9 cellular contexts compared by ENCODE assay signal in genomic region chr7:157502701-157503111, GRCh38.
DNase-seq lines count a peak whose midpoint lies in the region; ATAC-seq and TF ChIP-seq lines count a peak whose summit lies in the region.
"Had no signal": no experiment of that assay in that cellular context is flagged by ENCODE, and none has a peak within 500 bp of the region (broad histone marks: within the 10 kb centered on the region; RNA-seq: fewer than 3 reads in every experiment).

No MANE protein-coding gene starts in this region.

- H3K36me3 ChIP-seq in endodermal cell (ENCODE audit: control insufficient read depth, insufficient read depth, low read length), result no peaks in the 10 kb centered on the region
- no peaks in the 10 kb centered on the region for H3K36me3 ChIP-seq in colonic mucosa

- 68 to 72% methylated on average over 11 to 12 of the region's 12 CpGs for whole genome bisulfite sequencing in endodermal cell (ENCODE audit: insufficient coverage in 1 of 2, insufficient read length in 1 of 2), 2 experiments

- peaks cover 14% of the 10 kb centered on the region for H3K9me3 Mint-ChIP-seq in endodermal cell

- peak; percentile 40 to 43 for DNase-seq in activated CD4-positive, alpha-beta T cell treated with anti-CD3 and anti-CD28 coated beads, Interleukin-2, amount 50 U/mL, for 4 hours
- DNase-seq in endodermal cell, result peak; percentile 28
- DNase-seq in stimulated activated CD8-positive, alpha-beta memory T cell treated with anti-CD3 and anti-CD28 coated beads, Interleukin-12 subunit alpha, Interleukin-12 subunit beta, amount 100 ng/mL, for 1 hour (ENCODE audit: low read depth), result peak; percentile 44
- DNase-seq in HUDEP-2 (lab: John Stamatoyannopoulos, UW; ENCODE audit: unreplicated experiment in 76 of 76), result no peak
- DNase-seq in colonic mucosa, result no peak
- DNase-seq in NCI-H2081 treated with DMSO at 0.1 percent for 48 hours (lab: John Stamatoyannopoulos, UW), result no peak
- DNase-seq in T1000 (lab: John Stamatoyannopoulos, UW), result no peak
- DNase-seq: left cardiac atrium had no signal

- intact Hi-C loops in colonic mucosa (cut with DNase I), result no loop called here

- H3K4me1 Mint-ChIP-seq in endodermal cell, result no peaks in the 10 kb centered on the region

- peaks cover 72% of the 10 kb centered on the region for H3K9me3 ChIP-seq in endodermal cell (ENCODE audit: control insufficient read depth, low read length)
- no peaks in the 10 kb centered on the region for H3K9me3 ChIP-seq in colonic mucosa

- H3K27ac Mint-ChIP-seq in endodermal cell, result no peak overlapping the region

- no peak overlapping the region for H3K27ac ChIP-seq in endodermal cell (ENCODE audit: low read depth, low read length)
- H3K27ac ChIP-seq in colonic mucosa, result no peak overlapping the region

- no peak for TF ChIP-seq CTCF in endodermal cell (conservative IDR thresholded peaks at IDR 0.05)
- no peak for TF ChIP-seq CTCF in colonic mucosa (IDR thresholded peaks at IDR 0.05)

- H3K27me3 Mint-ChIP-seq in endodermal cell (ENCODE audit: insufficient read depth), result peaks cover 51% of the 10 kb centered on the region

- no peaks in the 10 kb centered on the region for H3K36me3 Mint-ChIP-seq in endodermal cell (ENCODE audit: low read depth)

- no peak overlapping the region for H3K4me3 ChIP-seq in endodermal cell (ENCODE audit: low read length)
- no peak overlapping the region for H3K4me3 ChIP-seq in colonic mucosa

- H3K4me3 Mint-ChIP-seq in endodermal cell, result no peak overlapping the region

- H3K4me1 ChIP-seq in endodermal cell (ENCODE audit: control insufficient read depth, insufficient read depth, low read length) (no peaks in the 10 kb centered on the region), colonic mucosa (no peaks in the 10 kb centered on the region)

- H3K9ac ChIP-seq in endodermal cell (ENCODE audit: extremely low read depth, low read length, poor library complexity, severe bottlenecking) (no peak overlapping the region), colonic mucosa (ENCODE audit: low read depth in 2 of 2, low read length in 2 of 2) (no peak overlapping the region)

- H3K27me3 ChIP-seq in endodermal cell (ENCODE audit: control insufficient read depth, insufficient read depth, low read length, poor library complexity, severe bottlenecking), result no peaks in the 10 kb centered on the region
- H3K27me3 ChIP-seq in colonic mucosa, result no peaks in the 10 kb centered on the region

- ATAC-seq in HG03103 (IDR thresholded peaks at IDR 0.05; ENCODE audit: low read depth, unreplicated experiment), result peak; percentile 50

Comparison
In these comparisons a context has a peak if more than half of its experiments do, and no peak if none do; other contexts are left out.
1. DNase-seq: peak in activated CD4-positive, alpha-beta T cell treated with anti-CD3 and anti-CD28 coated beads, Interleukin-2, amount 50 U/mL, for 4 hours (2 of 2), endodermal cell (single experiment) and stimulated activated CD8-positive, alpha-beta memory T cell treated with anti-CD3 and anti-CD28 coated beads, Interleukin-12 subunit alpha, Interleukin-12 subunit beta, amount 100 ng/mL, for 1 hour (single experiment); none in HUDEP-2 (0 of 76), colonic mucosa (single experiment), NCI-H2081 treated with DMSO at 0.1 percent for 48 hours (single experiment) and T1000 (single experiment).